ENCODE assay signal across 1 cellular context in the genomic region with DNA sequence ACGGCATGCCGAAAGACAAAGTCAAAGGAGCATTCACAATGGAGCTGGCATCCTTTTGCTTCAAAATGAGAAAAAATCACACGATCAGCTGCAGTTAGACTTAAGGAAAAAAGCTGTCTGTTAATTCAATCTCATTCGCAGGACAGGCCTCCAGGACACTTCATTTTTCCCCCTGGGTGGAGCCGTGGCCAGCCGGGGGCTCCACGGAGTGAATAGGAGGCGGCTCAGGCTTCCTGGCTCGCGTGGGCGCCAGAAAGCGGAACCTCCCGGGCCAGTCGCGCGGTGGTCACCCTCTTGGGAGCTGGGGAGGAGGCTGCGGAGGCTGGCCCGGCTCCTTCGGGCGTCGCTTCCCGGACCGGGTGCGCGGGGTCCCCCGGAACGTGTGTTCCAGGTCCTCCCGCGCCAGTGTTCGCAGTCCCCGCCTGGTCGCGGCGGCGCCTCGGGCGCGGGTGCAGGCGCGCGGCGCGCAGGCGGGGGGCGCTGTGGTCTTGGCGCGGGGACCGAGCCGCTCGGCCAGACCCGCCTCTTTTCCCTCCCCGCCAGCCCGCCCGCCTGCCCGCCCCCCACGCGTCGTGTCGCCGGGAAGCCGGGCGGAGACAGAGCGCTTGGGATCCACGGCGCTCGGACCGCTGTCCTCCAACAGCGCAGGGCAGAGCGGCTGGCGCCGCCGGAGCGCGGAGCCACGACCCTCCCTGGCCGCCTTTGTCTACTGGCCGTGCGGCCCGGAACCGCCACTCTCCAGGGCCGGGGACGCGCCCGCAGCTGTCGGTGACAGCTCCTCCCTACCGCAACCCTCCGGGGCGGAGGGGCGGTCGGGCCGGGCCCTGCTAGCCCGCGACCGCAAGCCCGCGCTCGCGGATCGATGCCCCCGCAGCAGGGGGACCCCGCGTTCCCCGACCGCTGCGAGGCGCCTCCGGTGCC.
TF ChIP-seq lines count a peak whose summit lies in the region.

A gene (plus strand): TSS at position 599 of the 921 bp plus-strand sequence. CDS start 264 bp downstream, at position 863.

TF ChIP-seq in HepG2, 621 proteins besides CTCF, POLR2A, EP300 and RAD21 (continued from another document):
- TF ChIP-seq, protein P1, sequence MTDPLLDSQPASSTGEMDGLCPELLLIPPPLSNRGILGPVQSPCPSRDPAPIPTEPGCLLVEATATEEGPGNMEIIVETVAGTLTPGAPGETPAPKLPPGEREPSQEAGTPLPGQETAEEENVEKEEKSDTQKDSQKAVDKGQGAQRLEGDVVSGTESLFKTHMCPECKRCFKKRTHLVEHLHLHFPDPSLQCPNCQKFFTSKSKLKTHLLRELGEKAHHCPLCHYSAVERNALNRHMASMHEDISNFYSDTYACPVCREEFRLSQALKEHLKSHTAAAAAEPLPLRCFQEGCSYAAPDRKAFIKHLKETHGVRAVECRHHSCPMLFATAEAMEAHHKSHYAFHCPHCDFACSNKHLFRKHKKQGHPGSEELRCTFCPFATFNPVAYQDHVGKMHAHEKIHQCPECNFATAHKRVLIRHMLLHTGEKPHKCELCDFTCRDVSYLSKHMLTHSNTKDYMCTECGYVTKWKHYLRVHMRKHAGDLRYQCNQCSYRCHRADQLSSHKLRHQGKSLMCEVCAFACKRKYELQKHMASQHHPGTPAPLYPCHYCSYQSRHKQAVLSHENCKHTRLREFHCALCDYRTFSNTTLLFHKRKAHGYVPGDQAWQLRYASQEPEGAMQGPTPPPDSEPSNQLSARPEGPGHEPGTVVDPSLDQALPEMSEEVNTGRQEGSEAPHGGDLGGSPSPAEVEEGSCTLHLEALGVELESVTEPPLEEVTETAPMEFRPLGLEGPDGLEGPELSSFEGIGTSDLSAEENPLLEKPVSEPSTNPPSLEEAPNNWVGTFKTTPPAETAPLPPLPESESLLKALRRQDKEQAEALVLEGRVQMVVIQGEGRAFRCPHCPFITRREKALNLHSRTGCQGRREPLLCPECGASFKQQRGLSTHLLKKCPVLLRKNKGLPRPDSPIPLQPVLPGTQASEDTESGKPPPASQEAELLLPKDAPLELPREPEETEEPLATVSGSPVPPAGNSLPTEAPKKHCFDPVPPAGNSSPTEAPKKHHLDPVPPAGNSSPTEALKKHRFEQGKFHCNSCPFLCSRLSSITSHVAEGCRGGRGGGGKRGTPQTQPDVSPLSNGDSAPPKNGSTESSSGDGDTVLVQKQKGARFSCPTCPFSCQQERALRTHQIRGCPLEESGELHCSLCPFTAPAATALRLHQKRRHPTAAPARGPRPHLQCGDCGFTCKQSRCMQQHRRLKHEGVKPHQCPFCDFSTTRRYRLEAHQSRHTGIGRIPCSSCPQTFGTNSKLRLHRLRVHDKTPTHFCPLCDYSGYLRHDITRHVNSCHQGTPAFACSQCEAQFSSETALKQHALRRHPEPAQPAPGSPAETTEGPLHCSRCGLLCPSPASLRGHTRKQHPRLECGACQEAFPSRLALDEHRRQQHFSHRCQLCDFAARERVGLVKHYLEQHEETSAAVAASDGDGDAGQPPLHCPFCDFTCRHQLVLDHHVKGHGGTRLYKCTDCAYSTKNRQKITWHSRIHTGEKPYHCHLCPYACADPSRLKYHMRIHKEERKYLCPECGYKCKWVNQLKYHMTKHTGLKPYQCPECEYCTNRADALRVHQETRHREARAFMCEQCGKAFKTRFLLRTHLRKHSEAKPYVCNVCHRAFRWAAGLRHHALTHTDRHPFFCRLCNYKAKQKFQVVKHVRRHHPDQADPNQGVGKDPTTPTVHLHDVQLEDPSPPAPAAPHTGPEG (CRISPR knock-in tag; IDR thresholded peaks at IDR 0.05), result peak; percentile 52
- TF ChIP-seq, protein P2, sequence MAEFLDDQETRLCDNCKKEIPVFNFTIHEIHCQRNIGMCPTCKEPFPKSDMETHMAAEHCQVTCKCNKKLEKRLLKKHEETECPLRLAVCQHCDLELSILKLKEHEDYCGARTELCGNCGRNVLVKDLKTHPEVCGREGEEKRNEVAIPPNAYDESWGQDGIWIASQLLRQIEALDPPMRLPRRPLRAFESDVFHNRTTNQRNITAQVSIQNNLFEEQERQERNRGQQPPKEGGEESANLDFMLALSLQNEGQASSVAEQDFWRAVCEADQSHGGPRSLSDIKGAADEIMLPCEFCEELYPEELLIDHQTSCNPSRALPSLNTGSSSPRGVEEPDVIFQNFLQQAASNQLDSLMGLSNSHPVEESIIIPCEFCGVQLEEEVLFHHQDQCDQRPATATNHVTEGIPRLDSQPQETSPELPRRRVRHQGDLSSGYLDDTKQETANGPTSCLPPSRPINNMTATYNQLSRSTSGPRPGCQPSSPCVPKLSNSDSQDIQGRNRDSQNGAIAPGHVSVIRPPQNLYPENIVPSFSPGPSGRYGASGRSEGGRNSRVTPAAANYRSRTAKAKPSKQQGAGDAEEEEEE (CRISPR knock-in tag; IDR thresholded peaks at IDR 0.05; ENCODE audit: borderline replicate concordance), result no peak
- no peak for TF ChIP-seq ETV6 (CRISPR knock-in tag; conservative IDR thresholded peaks at IDR 0.05)
- TF ChIP-seq, protein P3, sequence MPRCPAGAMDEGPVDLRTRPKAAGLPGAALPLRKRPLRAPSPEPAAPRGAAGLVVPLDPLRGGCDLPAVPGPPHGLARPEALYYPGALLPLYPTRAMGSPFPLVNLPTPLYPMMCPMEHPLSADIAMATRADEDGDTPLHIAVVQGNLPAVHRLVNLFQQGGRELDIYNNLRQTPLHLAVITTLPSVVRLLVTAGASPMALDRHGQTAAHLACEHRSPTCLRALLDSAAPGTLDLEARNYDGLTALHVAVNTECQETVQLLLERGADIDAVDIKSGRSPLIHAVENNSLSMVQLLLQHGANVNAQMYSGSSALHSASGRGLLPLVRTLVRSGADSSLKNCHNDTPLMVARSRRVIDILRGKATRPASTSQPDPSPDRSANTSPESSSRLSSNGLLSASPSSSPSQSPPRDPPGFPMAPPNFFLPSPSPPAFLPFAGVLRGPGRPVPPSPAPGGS (CRISPR knock-in tag; IDR thresholded peaks at IDR 0.05), result 0 out of 2 replicates have a peak, but pooled peaks have one; percentile 9
- no peak for TF ChIP-seq DNMT3B (CRISPR knock-in tag; conservative IDR thresholded peaks at IDR 0.05)
- no peak for TF ChIP-seq PHB2 (IDR thresholded peaks at IDR 0.05; ENCODE audit: partially characterized antibody)
- no peak for TF ChIP-seq ZNF720 (CRISPR knock-in tag; IDR thresholded peaks at IDR 0.05)
- peak; percentile 75; the same call in 1 of the 2 replicates for TF ChIP-seq ZSCAN31 (CRISPR knock-in tag; IDR thresholded peaks at IDR 0.05; ENCODE audit: low read depth)
- no peak for TF ChIP-seq CBX5 (CRISPR knock-in tag; IDR thresholded peaks at IDR 0.05; ENCODE audit: borderline replicate concordance)
TF ChIP-seq in HepG2: peak in this region for 161.
